35 cellular contexts compared by ENCODE assay signal in genomic region chr5:34991486-34992238, GRCh38. TPM values are rescaled to one million over a fixed set of nuclear protein-coding genes. Genes with fewer than 3 reads are reported as not detected.
A peak's percentile ranks its signal among the peaks of the same experiment; 100 is the strongest.
DNase-seq lines count a peak whose midpoint lies in the region; ATAC-seq, FAIRE-seq and TF ChIP-seq lines count a peak whose summit lies in the region.
"Had no signal": no experiment of that assay in that cellular context is flagged by ENCODE, and none has a peak within 500 bp of the region (broad histone marks: within the 10 kb centered on the region; RNA-seq: fewer than 3 reads in every experiment).

No MANE protein-coding gene starts in this region.

- FAIRE-seq in HTR-8/SVneo (lab: Jason Lieb, UNC) (peak; percentile 69), small intestine (lab: Jason Lieb, UNC) (no peak)

- peaks cover 36 to 57% of the 10 kb centered on the region in 2 donors for H3K27me3 Mint-ChIP-seq in natural killer cell (ENCODE audit: low read depth in 2 of 2)
- peaks cover 71 to 73% of the 10 kb centered on the region in 2 donors for H3K27me3 Mint-ChIP-seq in effector memory CD8-positive, alpha-beta T cell

- no peak overlapping the region for H3K27ac Mint-ChIP-seq in natural killer cell
- H3K27ac Mint-ChIP-seq in effector memory CD8-positive, alpha-beta T cell, result no peak overlapping the region
- H3K27ac Mint-ChIP-seq: activated B cell treated with CpG ODN at 0.5 μM for 24 hours; activated CD4-positive, alpha-beta T cell treated with anti-CD3 and anti-CD28 coated beads, Interleukin-2, amount 10 ng/mL, durations not matched to agents 7 days and 5 days; activated naive CD8-positive, alpha-beta T cell treated with anti-CD3 and anti-CD28 coated beads for 36 hours; activated T-cell treated with anti-CD3 and anti-CD28 coated beads, Interleukin-2, amount 50 U/mL, for 24 hours; CD4-positive, alpha-beta memory T cell; immature natural killer cell; naive thymus-derived CD8-positive, alpha-beta T cell; stimulated activated memory B cell treated with anti-CD40 and anti-IgM and Interleukin-4, amounts not matched to agents 10 μg/mL and 1 μg/mL and 100 μg/mL, for 72 hours had no signal

- no peak overlapping the region for H3K4me3 Mint-ChIP-seq in natural killer cell
- H3K4me3 Mint-ChIP-seq in effector memory CD8-positive, alpha-beta T cell, result no peak overlapping the region
- H3K4me3 Mint-ChIP-seq: activated B cell treated with CpG ODN at 0.5 μM for 24 hours; activated CD4-positive, alpha-beta T cell treated with anti-CD3 and anti-CD28 coated beads, Interleukin-2, amount 10 ng/mL, durations not matched to agents 7 days and 5 days; activated naive CD8-positive, alpha-beta T cell treated with anti-CD3 and anti-CD28 coated beads for 36 hours; activated T-cell treated with anti-CD3 and anti-CD28 coated beads, Interleukin-2, amount 50 U/mL, for 24 hours; CD4-positive, alpha-beta memory T cell; immature natural killer cell; naive thymus-derived CD8-positive, alpha-beta T cell; stimulated activated memory B cell treated with anti-CD40 and anti-IgM and Interleukin-4, amounts not matched to agents 10 μg/mL and 1 μg/mL and 100 μg/mL, for 72 hours had no signal

- H3K9me3 Mint-ChIP-seq in natural killer cell, result peaks cover 2 to 8% of the 10 kb centered on the region in 2 donors
- peaks cover 9 to 13% of the 10 kb centered on the region in 2 donors for H3K9me3 Mint-ChIP-seq in effector memory CD8-positive, alpha-beta T cell

- H3K4me1 ChIP-seq in small intestine (ENCODE audit: control insufficient read depth in 2 of 2, insufficient read depth in 1 of 2, low read depth in 1 of 2, low read length in 1 of 2), result no peaks in the 10 kb centered on the region
- H3K4me1 ChIP-seq: esophagus squamous epithelium, psoas muscle, SJCRH30, transverse colon had no signal

- TF ChIP-seq CTCF in fibroblast of the aortic adventitia (IDR thresholded peaks at IDR 0.05; ENCODE audit: insufficient read depth, low read length), result no peak
- no peak for TF ChIP-seq CTCF in natural killer cell (IDR thresholded peaks at IDR 0.05)

- peaks cover 13% of the 10 kb centered on the region for H3K36me3 Mint-ChIP-seq in natural killer cell
- H3K36me3 Mint-ChIP-seq in effector memory CD8-positive, alpha-beta T cell (ENCODE audit: insufficient read depth), result no peaks in the 10 kb centered on the region
- H3K36me3 Mint-ChIP-seq: activated naive CD8-positive, alpha-beta T cell treated with anti-CD3 and anti-CD28 coated beads for 36 hours had no signal

- 65 to 83% (median 82%) methylated on average over 2 of the region's 2 CpGs for WGBS in small intestine, 3 donors

- no peak for ATAC-seq in natural killer cell
- no peak for ATAC-seq in effector memory CD8-positive, alpha-beta T cell (replicated peaks)
- ATAC-seq: HCT116; left ventricle myocardium superior; naive thymus-derived CD8-positive, alpha-beta T cell; psoas muscle; stimulated activated memory B cell treated with anti-CD40 and anti-IgM and Interleukin-4, amounts not matched to agents 10 μg/mL and 1 μg/mL and 100 μg/mL, for 72 hours had no signal

- no peaks in the 10 kb centered on the region for H3K4me1 Mint-ChIP-seq in natural killer cell
- H3K4me1 Mint-ChIP-seq in effector memory CD8-positive, alpha-beta T cell (ENCODE audit: low read depth in 2 of 2), result no peaks in the 10 kb centered on the region
- H3K4me1 Mint-ChIP-seq: activated B cell treated with CpG ODN at 0.5 μM for 24 hours; activated CD4-positive, alpha-beta T cell treated with anti-CD3 and anti-CD28 coated beads, Interleukin-2, amount 10 ng/mL, durations not matched to agents 7 days and 5 days; CD4-positive, alpha-beta memory T cell; immature natural killer cell; naive thymus-derived CD8-positive, alpha-beta T cell; stimulated activated memory B cell treated with anti-CD40 and anti-IgM and Interleukin-4, amounts not matched to agents 10 μg/mL and 1 μg/mL and 100 μg/mL, for 72 hours had no signal

- no peak overlapping the region for H3K27ac ChIP-seq in small intestine (ENCODE audit: low read depth in 1 of 2, low read length in 1 of 2)
- H3K27ac ChIP-seq: esophagus squamous epithelium, psoas muscle, SJCRH30, transverse colon had no signal

- H3K4me3 ChIP-seq in fibroblast of the aortic adventitia (ENCODE audit: low read depth, low read length), result no peak overlapping the region
- H3K4me3 ChIP-seq in small intestine (ENCODE audit: low read depth in 1 of 2, low read length in 2 of 2), result no peak overlapping the region
- H3K4me3 ChIP-seq: esophagus squamous epithelium, psoas muscle, SJCRH30, transverse colon had no signal

- no peaks in the 10 kb centered on the region for H3K9me3 ChIP-seq in small intestine (ENCODE audit: control insufficient read depth, low read depth)

- intact Hi-C loops in natural killer cell (cut with micrococcal nuclease), result no loop called here

- H3K27me3 ChIP-seq in small intestine (ENCODE audit: control insufficient read depth in 2 of 2, insufficient read depth in 2 of 2, low read length in 2 of 2), result no peaks in the 10 kb centered on the region
- H3K27me3 ChIP-seq: SJCRH30, transverse colon had no signal

- H3K36me3 ChIP-seq in small intestine (ENCODE audit: control insufficient read depth in 2 of 2, insufficient read depth in 2 of 2, low read length in 2 of 2), result no peaks in the 10 kb centered on the region
- H3K36me3 ChIP-seq: esophagus squamous epithelium, SJCRH30, transverse colon had no signal

- DNase-seq in HTR-8/SVneo (ENCODE audit: insufficient read length, low spot score), result no peak
- peak; percentile 80 for DNase-seq in amniotic epithelial cell (ENCODE audit: low read depth)
- peak; percentile 2 for DNase-seq in fibroblast of the aortic adventitia (ENCODE audit: low read depth)
- peak; percentile 38 for DNase-seq in myocyte (ENCODE audit: low read depth)
- DNase-seq in natural killer cell, result no peak
- DNase-seq in effector memory CD8-positive, alpha-beta T cell, result no peak
- no peak for DNase-seq in small intestine
- no peak for DNase-seq in OCI-M1 (lab: John Stamatoyannopoulos, UW)
- DNase-seq: activated B cell treated with CpG ODN at 0.5 μM for 24 hours; activated CD4-positive, alpha-beta T cell treated with anti-CD3 and anti-CD28 coated beads, Interleukin-2, amount 10 ng/mL, durations not matched to agents 7 days and 5 days; activated effector memory CD4-positive, alpha-beta T cell treated with anti-CD3 and anti-CD28 coated beads, Interleukin-2, amount 50 U/mL, for 16 hours; activated naive CD8-positive, alpha-beta T cell treated with anti-CD3 and anti-CD28 coated beads for 36 hours; activated T-cell treated with anti-CD3 and anti-CD28 coated beads, Interleukin-2, amount 50 U/mL, for 24 hours; CD4-positive, alpha-beta memory T cell; cerebellar nuclear complex; DMS153; esophagus squamous epithelium; GF-D8; immature natural killer cell; left ventricle myocardium superior; midbrain; naive thymus-derived CD8-positive, alpha-beta T cell; NCI-H1092 treated with DMSO at 0.1 percent for 48 hours; NCI-H1694 treated with DMSO at 0.1 percent for 48 hours; occipital lobe; psoas muscle; RPMI8226; SJCRH30; transverse colon had no signal

RNA-seq across cellular contexts. Expression of gene AGXT2, which starts 56.1 kb away (rescaled TPM):
- total RNA-seq in fibroblast of the aortic adventitia (ENCODE audit: low replicate concordance) (not detected in 2 replicates), myocyte (not detected in 2 replicates), natural killer cell (not detected)
- polyA plus RNA-seq in myocyte (2012), result not detected
- 1 to 10 TPM in 1 of 3 donors, under 1 TPM in 2; 0.31 to 1.1 (median 0.81) TPM for polyA plus RNA-seq in small intestine
- total RNA-seq: activated B cell treated with CpG ODN at 0.5 μM for 24 hours; activated CD4-positive, alpha-beta T cell treated with anti-CD3 and anti-CD28 coated beads, Interleukin-2, amount 10 ng/mL, durations not matched to agents 7 days and 5 days; activated naive CD8-positive, alpha-beta T cell treated with anti-CD3 and anti-CD28 coated beads for 36 hours; CD4-positive, alpha-beta memory T cell; dermis microvascular lymphatic vessel endothelial cell; esophagus squamous epithelium; glomerular endothelial cell; left ventricle myocardium superior; naive thymus-derived CD8-positive, alpha-beta T cell; NCI-H460; occipital lobe; psoas muscle; SJCRH30; subcutaneous adipose tissue; transverse colon had no signal
- polyA plus RNA-seq: CD4-positive, alpha-beta memory T cell; immature natural killer cell; naive thymus-derived CD8-positive, alpha-beta T cell; psoas muscle had no signal

Comparison
In these comparisons a context has a peak if more than half of its experiments do, and no peak if none do; other contexts are left out.
1. DNase-seq: peak in amniotic epithelial cell (single experiment), fibroblast of the aortic adventitia (single experiment) and myocyte (single experiment); none in HTR-8/SVneo (single experiment), natural killer cell (single experiment), effector memory CD8-positive, alpha-beta T cell (0 of 3), small intestine (single experiment) and OCI-M1 (single experiment).